14 cellular contexts compared by ENCODE assay signal in the genomic region with DNA sequence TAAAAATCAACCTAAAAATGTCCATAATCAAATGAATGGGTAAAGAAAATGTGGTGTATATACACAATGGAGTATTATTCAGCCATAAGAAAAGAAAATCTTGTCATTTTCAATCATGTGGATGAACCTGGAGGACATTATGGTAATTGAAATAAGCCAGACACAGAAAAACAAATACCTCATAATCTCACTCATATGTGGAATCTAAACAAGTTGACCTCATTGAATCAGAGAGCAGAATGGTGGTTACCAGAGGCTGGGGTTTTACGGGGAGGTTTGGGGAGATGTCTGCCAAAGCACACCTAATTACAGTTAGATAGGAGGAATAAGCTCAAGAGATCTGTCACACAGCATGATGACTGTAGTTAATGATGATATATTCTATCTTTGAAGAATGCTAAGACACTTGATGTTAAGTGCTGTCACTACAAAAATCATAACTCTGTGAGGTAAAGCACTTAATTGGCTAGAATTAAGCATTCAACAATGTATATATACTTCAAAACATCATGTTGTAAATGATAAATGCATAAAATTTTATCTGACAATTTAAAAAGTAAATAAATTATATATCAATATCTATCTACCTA.
"Had no signal": no experiment of that assay in that cellular context is flagged by ENCODE, and none has a peak within 500 bp of the region (broad histone marks: within the 10 kb centered on the region; RNA-seq: fewer than 3 reads in every experiment).

No MANE protein-coding gene starts in this region.

- H3K27me3 Mint-ChIP-seq: stimulated activated naive B cell treated with anti-CD40 and anti-IgM and Interleukin-4, amounts not matched to agents 10 μg/mL and 1 μg/mL and 100 μg/mL, for 72 hours had no signal

- H3K36me3 Mint-ChIP-seq: activated naive CD4-positive, alpha-beta T cell treated with anti-CD3 and anti-CD28 coated beads, Interleukin-2, amount 10 ng/mL, durations not matched to agents 7 days and 5 days; natural killer cell had no signal

- H3K36me3 ChIP-seq: right atrium auricular region, tibial nerve, uterus had no signal

- H3K4me3 Mint-ChIP-seq: activated naive CD4-positive, alpha-beta T cell treated with anti-CD3 and anti-CD28 coated beads, Interleukin-2, amount 10 ng/mL, durations not matched to agents 7 days and 5 days; endodermal cell; natural killer cell; stimulated activated naive B cell treated with anti-CD40 and anti-IgM and Interleukin-4, amounts not matched to agents 10 μg/mL and 1 μg/mL and 100 μg/mL, for 72 hours had no signal

- H3K9me3 Mint-ChIP-seq: activated naive CD4-positive, alpha-beta T cell treated with anti-CD3 and anti-CD28 coated beads, Interleukin-2, amount 10 ng/mL, durations not matched to agents 7 days and 5 days; endodermal cell; natural killer cell had no signal

- DNase-seq: activated CD4-positive, alpha-beta T cell treated with anti-CD3 and anti-CD28 coated beads, Interleukin-2, amount 50 U/mL, for 1 hour; activated naive CD4-positive, alpha-beta T cell treated with anti-CD3 and anti-CD28 coated beads, Interleukin-2, amount 10 ng/mL, durations not matched to agents 7 days and 5 days; activated T-cell treated with anti-CD3 and anti-CD28 coated beads for 4 hours; dorsolateral prefrontal cortex; endodermal cell; natural killer cell; stimulated activated CD4-positive, alpha-beta T cell treated with anti-CD3 and anti-CD28 coated beads, Interleukin-2, amount 100 ng/mL, for 48 hours; stimulated activated naive B cell treated with anti-CD40 and anti-IgM and Interleukin-4, amounts not matched to agents 10 μg/mL and 1 μg/mL and 100 μg/mL, for 72 hours; substantia nigra; T-helper 9 cell; uterus had no signal

- H3K4me3 ChIP-seq: dorsolateral prefrontal cortex, right atrium auricular region, tibial nerve, uterus had no signal

- H3K27me3 ChIP-seq: dorsolateral prefrontal cortex, right atrium auricular region, tibial nerve, uterus had no signal

- H3K27ac Mint-ChIP-seq: activated naive CD4-positive, alpha-beta T cell treated with anti-CD3 and anti-CD28 coated beads, Interleukin-2, amount 10 ng/mL, durations not matched to agents 7 days and 5 days; endodermal cell; natural killer cell; progenitor cell of endocrine pancreas; stimulated activated naive B cell treated with anti-CD40 and anti-IgM and Interleukin-4, amounts not matched to agents 10 μg/mL and 1 μg/mL and 100 μg/mL, for 72 hours had no signal

- H3K27ac ChIP-seq: dorsolateral prefrontal cortex, right atrium auricular region, tibial nerve, uterus had no signal

- H3K9me3 ChIP-seq: right atrium auricular region, tibial nerve, uterus had no signal

- H3K4me1 ChIP-seq: right atrium auricular region, tibial nerve, uterus had no signal

- ATAC-seq: natural killer cell; stimulated activated naive B cell treated with anti-CD40 and anti-IgM and Interleukin-4, amounts not matched to agents 10 μg/mL and 1 μg/mL and 100 μg/mL, for 72 hours had no signal
